Comparison of ENCODE assay signal across 10 cellular contexts in the genomic region with DNA sequence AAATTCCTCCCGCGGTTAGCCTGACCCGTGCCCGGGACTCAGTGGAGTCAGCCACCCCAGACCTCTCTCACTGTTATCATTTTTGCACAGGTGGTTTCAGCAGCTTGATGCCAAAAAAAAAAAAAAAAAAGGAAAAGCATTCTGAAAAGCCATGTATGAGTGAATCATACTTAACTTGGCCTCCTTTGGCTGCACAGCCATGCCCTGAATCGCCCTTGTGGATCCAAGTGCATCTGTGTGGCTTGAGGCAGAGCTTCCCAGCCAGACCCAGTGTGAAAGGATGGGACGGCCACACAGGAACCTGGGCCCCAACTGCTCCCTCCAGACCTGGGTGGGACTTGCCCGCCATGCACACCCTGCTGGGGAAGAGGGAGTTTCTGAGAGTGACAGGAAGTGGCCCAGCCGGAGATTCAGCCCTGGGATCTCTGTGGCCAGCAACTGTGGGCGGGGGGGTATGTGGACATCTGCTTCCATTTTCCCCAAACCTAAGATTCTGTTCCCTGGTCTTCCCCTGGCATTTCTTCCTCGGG. TPM values are rescaled to one million over a fixed set of nuclear protein-coding genes. Genes with fewer than 3 reads are reported as not detected.
DNase-seq lines count a peak whose midpoint lies in the region; ATAC-seq and TF ChIP-seq lines count a peak whose summit lies in the region.
"Had no signal": no experiment of that assay in that cellular context is flagged by ENCODE, and none has a peak within 500 bp of the region (broad histone marks: within the 10 kb centered on the region; RNA-seq: fewer than 3 reads in every experiment).

No MANE protein-coding gene starts in this region.

- no peak overlapping the region for H3K27ac ChIP-seq in PC-3 (ENCODE audit: low read length)
- H3K27ac ChIP-seq: KMS-11 had no signal

- H3K36me3 ChIP-seq in PC-3 (ENCODE audit: low read depth, low read length) (peaks cover 9% of the 10 kb centered on the region), skeletal muscle satellite cell (ENCODE audit: insufficient read depth, low read length) (peaks cover 17% of the 10 kb centered on the region)
- H3K36me3 ChIP-seq: uterus had no signal

- H3K36me3 Mint-ChIP-seq in effector memory CD8-positive, alpha-beta T cell (ENCODE audit: insufficient read depth): peaks cover 16% of the 10 kb centered on the region

- H3K27me3 ChIP-seq in PC-3 (ENCODE audit: low read length): no peaks in the 10 kb centered on the region
- no peaks in the 10 kb centered on the region for H3K27me3 ChIP-seq in skeletal muscle satellite cell (ENCODE audit: control insufficient read depth, insufficient read depth, low read length)
- H3K27me3 ChIP-seq: uterus had no signal

- no peak overlapping the region for H3K27ac Mint-ChIP-seq in effector memory CD8-positive, alpha-beta T cell

- TF ChIP-seq CTCF in GM13977 (IDR thresholded peaks at IDR 0.05; ENCODE audit: extremely low read depth, insufficient read depth, missing control alignments): no peak
- TF ChIP-seq CTCF in PC-3 (conservative IDR thresholded peaks at IDR 0.05; ENCODE audit: low read depth, low read length): no peak
- TF ChIP-seq CTCF in epithelial cell of esophagus (IDR thresholded peaks at IDR 0.05; ENCODE audit: insufficient read depth, low read depth, low read length, missing control alignments): no peak

- 0 out of 2 replicates have a peak, but pooled peaks cover 2% of the 10 kb centered on the region for H3K79me2 ChIP-seq in PC-3 (ENCODE audit: low read length)

- H3K27me3 Mint-ChIP-seq in effector memory CD8-positive, alpha-beta T cell: peaks cover 0 to 8% of the 10 kb centered on the region in 2 donors

- in situ Hi-C loops in GM13977 (cut with MboI; ENCODE audit: low pct_unique_long_range_greater_than_20kb, low sequenced_read_pairs, unreplicated experiment): no loop called here

- H3K4me3 Mint-ChIP-seq in effector memory CD8-positive, alpha-beta T cell: no peak overlapping the region

- CTCF ChIA-PET in PC-3 (lab: Charles Lee): no interaction called here

- H3K4me1 ChIP-seq in PC-3 (ENCODE audit: insufficient read depth, low read length) (no peaks in the 10 kb centered on the region), skeletal muscle satellite cell (ENCODE audit: control insufficient read depth, insufficient read depth, low read length) (peaks cover 29% of the 10 kb centered on the region)

- peak; percentile 65 for DNase-seq in GM13977 (ENCODE audit: low spot score)
- no peak for DNase-seq in PC-3
- DNase-seq in epithelial cell of esophagus (ENCODE audit: low read depth): peak; percentile 23
- no peak for DNase-seq in NCI-H1694 treated with DMSO at 0.1 percent for 48 hours (lab: John Stamatoyannopoulos, UW)
- DNase-seq in effector memory CD8-positive, alpha-beta T cell: no peak
- no peak for DNase-seq in DMS153 treated with DMSO at 0.1 percent for 48 hours (lab: John Stamatoyannopoulos, UW; ENCODE audit: unreplicated experiment)
- DNase-seq: activated CD4-positive, alpha-beta T cell treated with anti-CD3 and anti-CD28 coated beads, Interleukin-2, amount 50 U/mL, for 1 hour; uterus had no signal

- no peaks in the 10 kb centered on the region for H4K20me1 ChIP-seq in PC-3 (ENCODE audit: low read length)

- H3K9me2 ChIP-seq in PC-3 (replicated peaks; ENCODE audit: low read length): no peaks in the 10 kb centered on the region

- intact Hi-C loops in PC-3 (cut with micrococcal nuclease): no loop called here

- no TSS peak for BruUV-seq in PC-3 (replicated peaks; lab: Mats Ljungman, UMichigan)

- H3F3A ChIP-seq in PC-3 (ENCODE audit: low read length, unreplicated experiment): no peaks in the 10 kb centered on the region

- peaks cover 1 to 9% of the 10 kb centered on the region in 2 donors for H3K4me1 Mint-ChIP-seq in effector memory CD8-positive, alpha-beta T cell (ENCODE audit: low read depth in 2 of 2)

- H2AFZ ChIP-seq in PC-3 (ENCODE audit: low read length): no peak overlapping the region

- POLR2A ChIA-PET in PC-3 (lab: Charles Lee; ENCODE audit: unreplicated experiment): no interaction called here

- H3K9me3 ChIP-seq in PC-3 (ENCODE audit: low read length): no peaks in the 10 kb centered on the region
- H3K9me3 ChIP-seq in skeletal muscle satellite cell (replicated peaks; ENCODE audit: low read length): no peaks in the 10 kb centered on the region
- H3K9me3 ChIP-seq: uterus had no signal

- no peak overlapping the region for H3K9ac ChIP-seq in PC-3 (ENCODE audit: low read length)
- H3K9ac ChIP-seq in skeletal muscle satellite cell (ENCODE audit: low read depth, low read length): peak overlapping the region; percentile 70
- H3K9ac ChIP-seq: KMS-11 had no signal

- ATAC-seq in PC-3: peak; percentile 49
- ATAC-seq in effector memory CD8-positive, alpha-beta T cell (replicated peaks): no peak

- no peak overlapping the region for H3K4me2 ChIP-seq in PC-3 (ENCODE audit: low read length)
- peak overlapping the region; percentile 65 for H3K4me2 ChIP-seq in skeletal muscle satellite cell (ENCODE audit: low read length)
- H3K4me2 ChIP-seq: KMS-11 had no signal

- H3K9me3 Mint-ChIP-seq in effector memory CD8-positive, alpha-beta T cell: no peaks in the 10 kb centered on the region

- H3K4me3 ChIP-seq in PC-3 (ENCODE audit: low read length): no peak overlapping the region
- H3K4me3 ChIP-seq in epithelial cell of esophagus (ENCODE audit: low read length): no peak overlapping the region
- peak overlapping the region; percentile 31 for H3K4me3 ChIP-seq in skeletal muscle satellite cell (ENCODE audit: low read length)
- H3K4me3 ChIP-seq: uterus had no signal

RNA-seq across cellular contexts. Expression of gene YBEY, which starts 8.6 kb away (rescaled TPM):
- total RNA-seq in PC-3 (2014; rRNA removed): 38.2 and 39.0 TPM in 2 replicates
- 17.2 and 19.0 TPM in 2 replicates for total RNA-seq in skeletal muscle satellite cell (2012; rRNA removed)

RNA-seq across cellular contexts. Expression of gene MCM3AP, which starts 9.3 kb away (rescaled TPM):
- 105 and 140 TPM in 2 replicates for total RNA-seq in PC-3 (2014; rRNA removed)
- 57.8 and 107 TPM in 2 replicates for total RNA-seq in skeletal muscle satellite cell (2012; rRNA removed)

RNA-seq across cellular contexts. Expression of gene C21orf58, which starts 29.0 kb away (rescaled TPM):
- 14.6 and 15.3 TPM in 2 replicates for total RNA-seq in PC-3 (2014; rRNA removed)
- 5.0 and 5.6 TPM in 2 replicates for total RNA-seq in skeletal muscle satellite cell (2012; rRNA removed)

RNA-seq across cellular contexts. Expression of gene PCNT, which starts 29.2 kb away (rescaled TPM):
- 51.4 and 93.0 TPM in 2 replicates for total RNA-seq in PC-3 (2014; rRNA removed)
- total RNA-seq in skeletal muscle satellite cell (2012; rRNA removed): 16.2 and 21.2 TPM in 2 replicates

Comparison
In these comparisons a context has a peak if more than half of its experiments do, and no peak if none do; other contexts are left out.
1. DNase-seq: peak in GM13977 (single experiment) and epithelial cell of esophagus (single experiment); none in PC-3 (single experiment), NCI-H1694 treated with DMSO at 0.1 percent for 48 hours (single experiment), effector memory CD8-positive, alpha-beta T cell (0 of 3) and DMS153 treated with DMSO at 0.1 percent for 48 hours (single experiment).